Comparison of ENCODE assay signal across 1 cellular context in the genomic region with DNA sequence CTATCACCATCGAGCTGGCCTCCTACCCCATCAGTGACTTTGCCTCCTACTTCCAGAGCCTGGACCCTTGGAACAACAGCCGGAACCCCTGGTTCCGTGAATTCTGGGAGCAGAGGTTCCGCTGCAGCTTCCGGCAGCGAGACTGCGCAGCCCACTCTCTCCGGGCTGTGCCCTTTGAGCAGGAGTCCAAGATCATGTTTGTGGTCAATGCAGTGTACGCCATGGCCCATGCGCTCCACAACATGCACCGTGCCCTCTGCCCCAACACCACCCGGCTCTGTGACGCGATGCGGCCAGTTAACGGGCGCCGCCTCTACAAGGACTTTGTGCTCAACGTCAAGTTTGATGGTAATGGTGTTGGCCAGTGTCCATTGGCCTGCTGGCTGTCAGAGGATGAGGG.
TF ChIP-seq lines count a peak whose summit lies in the region.

No MANE protein-coding gene starts in this region.

TF ChIP-seq in H1, 55 proteins besides CTCF, POLR2A, EP300 and RAD21:
- TF ChIP-seq TBP (IDR thresholded peaks at IDR 0.05; ENCODE audit: low read depth, low read length): no peak
- no peak for TF ChIP-seq BACH1 (IDR thresholded peaks at IDR 0.05; ENCODE audit: low read length)
- no peak for TF ChIP-seq KDM4A (IDR thresholded peaks at IDR 0.05; ENCODE audit: low read depth, low read length, severe bottlenecking)
- TF ChIP-seq HDAC6 (IDR thresholded peaks at IDR 0.05; ENCODE audit: low read depth, low read length): no peak
- TF ChIP-seq JUN (IDR thresholded peaks at IDR 0.05; ENCODE audit: low read depth, low read length): no peak
- TF ChIP-seq RBBP5 (IDR thresholded peaks at IDR 0.05; ENCODE audit: borderline replicate concordance, low read depth, low read length): no peak
- no peak for TF ChIP-seq SP1 (IDR thresholded peaks at IDR 0.05; ENCODE audit: low read depth, low read length)
- TF ChIP-seq SP2 (IDR thresholded peaks at IDR 0.05; ENCODE audit: low read length): no peak
- no peak for TF ChIP-seq TAF1 (IDR thresholded peaks at IDR 0.05; ENCODE audit: low read depth, low read length)
- TF ChIP-seq TAF7 (optimal IDR thresholded peaks at IDR 0.05; ENCODE audit: borderline replicate concordance, low read depth, low read length): no peak
- no peak for TF ChIP-seq SIX5 (IDR thresholded peaks at IDR 0.05; ENCODE audit: low read depth, low read length)
- no peak for TF ChIP-seq CBX5 (IDR thresholded peaks at IDR 0.05; ENCODE audit: low read depth, low read length)
